In the genomic region with DNA sequence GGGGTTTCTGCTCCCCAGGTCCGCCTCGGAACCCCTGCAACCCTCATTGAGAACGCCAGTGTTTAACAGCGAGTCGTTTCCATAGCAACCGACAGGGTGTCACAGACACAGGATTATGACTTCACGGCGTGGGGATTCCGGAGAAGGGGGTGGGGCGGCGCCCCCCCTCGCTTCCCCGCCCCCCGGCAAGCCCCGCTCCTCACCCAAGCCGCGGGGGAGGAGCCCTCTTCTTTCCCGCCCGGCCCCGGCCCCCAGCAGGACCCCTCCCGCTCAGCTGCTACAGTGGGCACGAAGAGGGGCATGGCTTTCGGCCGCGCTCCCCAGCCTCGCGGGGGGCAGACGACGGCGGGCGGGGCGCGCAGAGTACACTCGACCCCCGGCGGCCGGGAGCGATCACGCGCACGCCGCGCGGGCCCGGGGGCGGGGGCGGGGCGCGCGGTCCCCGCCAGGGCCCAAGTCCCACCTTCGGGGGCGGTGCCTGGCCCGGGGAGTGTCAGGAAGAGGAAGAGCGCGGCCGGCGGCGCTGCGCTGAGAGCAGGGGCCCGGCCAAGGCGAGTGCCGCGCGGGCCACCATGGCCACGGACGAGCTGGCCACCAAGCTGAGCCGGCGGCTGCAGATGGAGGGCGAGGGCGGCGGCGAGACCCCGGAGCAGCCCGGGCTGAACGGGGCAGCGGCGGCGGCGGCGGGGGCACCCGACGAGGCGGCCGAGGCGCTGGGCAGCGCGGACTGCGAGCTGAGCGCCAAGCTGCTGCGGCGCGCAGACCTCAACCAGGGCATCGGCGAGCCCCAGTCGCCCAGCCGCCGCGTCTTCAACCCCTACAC, we compare ENCODE assay signal across 1 cellular context.
TF ChIP-seq lines count a peak whose summit lies in the region.

A gene with protein sequence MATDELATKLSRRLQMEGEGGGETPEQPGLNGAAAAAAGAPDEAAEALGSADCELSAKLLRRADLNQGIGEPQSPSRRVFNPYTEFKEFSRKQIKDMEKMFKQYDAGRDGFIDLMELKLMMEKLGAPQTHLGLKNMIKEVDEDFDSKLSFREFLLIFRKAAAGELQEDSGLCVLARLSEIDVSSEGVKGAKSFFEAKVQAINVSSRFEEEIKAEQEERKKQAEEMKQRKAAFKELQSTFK (plus strand): TSS at position 489 of the 823 bp plus-strand sequence. CDS start 84 bp downstream, at position 573.

TF ChIP-seq in HepG2, 621 proteins besides CTCF, POLR2A, EP300 and RAD21 (continued from another document and continues in another):
- TF ChIP-seq, protein P1, sequence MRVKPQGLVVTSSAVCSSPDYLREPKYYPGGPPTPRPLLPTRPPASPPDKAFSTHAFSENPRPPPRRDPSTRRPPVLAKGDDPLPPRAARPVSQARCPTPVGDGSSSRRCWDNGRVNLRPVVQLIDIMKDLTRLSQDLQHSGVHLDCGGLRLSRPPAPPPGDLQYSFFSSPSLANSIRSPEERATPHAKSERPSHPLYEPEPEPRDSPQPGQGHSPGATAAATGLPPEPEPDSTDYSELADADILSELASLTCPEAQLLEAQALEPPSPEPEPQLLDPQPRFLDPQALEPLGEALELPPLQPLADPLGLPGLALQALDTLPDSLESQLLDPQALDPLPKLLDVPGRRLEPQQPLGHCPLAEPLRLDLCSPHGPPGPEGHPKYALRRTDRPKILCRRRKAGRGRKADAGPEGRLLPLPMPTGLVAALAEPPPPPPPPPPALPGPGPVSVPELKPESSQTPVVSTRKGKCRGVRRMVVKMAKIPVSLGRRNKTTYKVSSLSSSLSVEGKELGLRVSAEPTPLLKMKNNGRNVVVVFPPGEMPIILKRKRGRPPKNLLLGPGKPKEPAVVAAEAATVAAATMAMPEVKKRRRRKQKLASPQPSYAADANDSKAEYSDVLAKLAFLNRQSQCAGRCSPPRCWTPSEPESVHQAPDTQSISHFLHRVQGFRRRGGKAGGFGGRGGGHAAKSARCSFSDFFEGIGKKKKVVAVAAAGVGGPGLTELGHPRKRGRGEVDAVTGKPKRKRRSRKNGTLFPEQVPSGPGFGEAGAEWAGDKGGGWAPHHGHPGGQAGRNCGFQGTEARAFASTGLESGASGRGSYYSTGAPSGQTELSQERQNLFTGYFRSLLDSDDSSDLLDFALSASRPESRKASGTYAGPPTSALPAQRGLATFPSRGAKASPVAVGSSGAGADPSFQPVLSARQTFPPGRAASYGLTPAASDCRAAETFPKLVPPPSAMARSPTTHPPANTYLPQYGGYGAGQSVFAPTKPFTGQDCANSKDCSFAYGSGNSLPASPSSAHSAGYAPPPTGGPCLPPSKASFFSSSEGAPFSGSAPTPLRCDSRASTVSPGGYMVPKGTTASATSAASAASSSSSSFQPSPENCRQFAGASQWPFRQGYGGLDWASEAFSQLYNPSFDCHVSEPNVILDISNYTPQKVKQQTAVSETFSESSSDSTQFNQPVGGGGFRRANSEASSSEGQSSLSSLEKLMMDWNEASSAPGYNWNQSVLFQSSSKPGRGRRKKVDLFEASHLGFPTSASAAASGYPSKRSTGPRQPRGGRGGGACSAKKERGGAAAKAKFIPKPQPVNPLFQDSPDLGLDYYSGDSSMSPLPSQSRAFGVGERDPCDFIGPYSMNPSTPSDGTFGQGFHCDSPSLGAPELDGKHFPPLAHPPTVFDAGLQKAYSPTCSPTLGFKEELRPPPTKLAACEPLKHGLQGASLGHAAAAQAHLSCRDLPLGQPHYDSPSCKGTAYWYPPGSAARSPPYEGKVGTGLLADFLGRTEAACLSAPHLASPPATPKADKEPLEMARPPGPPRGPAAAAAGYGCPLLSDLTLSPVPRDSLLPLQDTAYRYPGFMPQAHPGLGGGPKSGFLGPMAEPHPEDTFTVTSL (CRISPR knock-in tag; IDR thresholded peaks at IDR 0.05; ENCODE audit: borderline replicate concordance) = no peak
- TF ChIP-seq SALL2 (CRISPR knock-in tag; IDR thresholded peaks at IDR 0.05) = peak; percentile 21; the same call in 1 of the 2 replicates
- no peak for TF ChIP-seq ZNF354B (CRISPR knock-in tag; IDR thresholded peaks at IDR 0.05)
- TF ChIP-seq ZNF563 (CRISPR knock-in tag; IDR thresholded peaks at IDR 0.05) = peak; percentile 51
- peak; percentile 37 for TF ChIP-seq SRSF1 (optimal IDR thresholded peaks at IDR 0.05; ENCODE audit: low read depth, low read length)
- TF ChIP-seq, protein P2, sequence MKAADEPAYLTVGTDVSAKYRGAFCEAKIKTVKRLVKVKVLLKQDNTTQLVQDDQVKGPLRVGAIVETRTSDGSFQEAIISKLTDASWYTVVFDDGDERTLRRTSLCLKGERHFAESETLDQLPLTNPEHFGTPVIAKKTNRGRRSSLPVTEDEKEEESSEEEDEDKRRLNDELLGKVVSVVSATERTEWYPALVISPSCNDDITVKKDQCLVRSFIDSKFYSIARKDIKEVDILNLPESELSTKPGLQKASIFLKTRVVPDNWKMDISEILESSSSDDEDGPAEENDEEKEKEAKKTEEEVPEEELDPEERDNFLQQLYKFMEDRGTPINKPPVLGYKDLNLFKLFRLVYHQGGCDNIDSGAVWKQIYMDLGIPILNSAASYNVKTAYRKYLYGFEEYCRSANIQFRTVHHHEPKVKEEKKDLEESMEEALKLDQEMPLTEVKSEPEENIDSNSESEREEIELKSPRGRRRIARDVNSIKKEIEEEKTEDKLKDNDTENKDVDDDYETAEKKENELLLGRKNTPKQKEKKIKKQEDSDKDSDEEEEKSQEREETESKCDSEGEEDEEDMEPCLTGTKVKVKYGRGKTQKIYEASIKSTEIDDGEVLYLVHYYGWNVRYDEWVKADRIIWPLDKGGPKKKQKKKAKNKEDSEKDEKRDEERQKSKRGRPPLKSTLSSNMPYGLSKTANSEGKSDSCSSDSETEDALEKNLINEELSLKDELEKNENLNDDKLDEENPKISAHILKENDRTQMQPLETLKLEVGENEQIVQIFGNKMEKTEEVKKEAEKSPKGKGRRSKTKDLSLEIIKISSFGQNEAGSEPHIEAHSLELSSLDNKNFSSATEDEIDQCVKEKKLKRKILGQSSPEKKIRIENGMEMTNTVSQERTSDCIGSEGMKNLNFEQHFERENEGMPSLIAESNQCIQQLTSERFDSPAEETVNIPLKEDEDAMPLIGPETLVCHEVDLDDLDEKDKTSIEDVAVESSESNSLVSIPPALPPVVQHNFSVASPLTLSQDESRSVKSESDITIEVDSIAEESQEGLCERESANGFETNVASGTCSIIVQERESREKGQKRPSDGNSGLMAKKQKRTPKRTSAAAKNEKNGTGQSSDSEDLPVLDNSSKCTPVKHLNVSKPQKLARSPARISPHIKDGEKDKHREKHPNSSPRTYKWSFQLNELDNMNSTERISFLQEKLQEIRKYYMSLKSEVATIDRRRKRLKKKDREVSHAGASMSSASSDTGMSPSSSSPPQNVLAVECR (CRISPR knock-in tag; IDR thresholded peaks at IDR 0.05; ENCODE audit: borderline replicate concordance) = peak; percentile 40; the same call in 1 of the 2 replicates
- peak; percentile 43; the same call in 1 of the 2 replicates for TF ChIP-seq ZNF12 (CRISPR knock-in tag; IDR thresholded peaks at IDR 0.05)
- no peak for TF ChIP-seq ZNF543 (CRISPR knock-in tag; IDR thresholded peaks at IDR 0.05)
- peak; percentile 69 for TF ChIP-seq RNF2 (conservative IDR thresholded peaks at IDR 0.05; ENCODE audit: low read depth)
- no peak for TF ChIP-seq SNAI1 (CRISPR knock-in tag; IDR thresholded peaks at IDR 0.05; ENCODE audit: borderline replicate concordance)
- TF ChIP-seq THYN1 (CRISPR knock-in tag; IDR thresholded peaks at IDR 0.05; ENCODE audit: borderline replicate concordance, low read depth) = no peak
- TF ChIP-seq ELF3 (CRISPR knock-in tag; IDR thresholded peaks at IDR 0.05) = peak; percentile 38; the same call in 1 of the 2 replicates
- TF ChIP-seq ZNF501 (CRISPR knock-in tag; IDR thresholded peaks at IDR 0.05) = no peak
- peak; percentile 22; the same call in 1 of the 2 replicates for TF ChIP-seq ZNF772 (CRISPR knock-in tag; IDR thresholded peaks at IDR 0.05)
- TF ChIP-seq TAF1 (CRISPR knock-in tag; IDR thresholded peaks at IDR 0.05) = peak; percentile 28; the same call in 1 of the 2 replicates
- no peak for TF ChIP-seq FOXA3 (CRISPR knock-in tag; IDR thresholded peaks at IDR 0.05)
- no peak for TF ChIP-seq ZNF34 (CRISPR knock-in tag; IDR thresholded peaks at IDR 0.05; ENCODE audit: borderline replicate concordance)
- TF ChIP-seq, protein P3, sequence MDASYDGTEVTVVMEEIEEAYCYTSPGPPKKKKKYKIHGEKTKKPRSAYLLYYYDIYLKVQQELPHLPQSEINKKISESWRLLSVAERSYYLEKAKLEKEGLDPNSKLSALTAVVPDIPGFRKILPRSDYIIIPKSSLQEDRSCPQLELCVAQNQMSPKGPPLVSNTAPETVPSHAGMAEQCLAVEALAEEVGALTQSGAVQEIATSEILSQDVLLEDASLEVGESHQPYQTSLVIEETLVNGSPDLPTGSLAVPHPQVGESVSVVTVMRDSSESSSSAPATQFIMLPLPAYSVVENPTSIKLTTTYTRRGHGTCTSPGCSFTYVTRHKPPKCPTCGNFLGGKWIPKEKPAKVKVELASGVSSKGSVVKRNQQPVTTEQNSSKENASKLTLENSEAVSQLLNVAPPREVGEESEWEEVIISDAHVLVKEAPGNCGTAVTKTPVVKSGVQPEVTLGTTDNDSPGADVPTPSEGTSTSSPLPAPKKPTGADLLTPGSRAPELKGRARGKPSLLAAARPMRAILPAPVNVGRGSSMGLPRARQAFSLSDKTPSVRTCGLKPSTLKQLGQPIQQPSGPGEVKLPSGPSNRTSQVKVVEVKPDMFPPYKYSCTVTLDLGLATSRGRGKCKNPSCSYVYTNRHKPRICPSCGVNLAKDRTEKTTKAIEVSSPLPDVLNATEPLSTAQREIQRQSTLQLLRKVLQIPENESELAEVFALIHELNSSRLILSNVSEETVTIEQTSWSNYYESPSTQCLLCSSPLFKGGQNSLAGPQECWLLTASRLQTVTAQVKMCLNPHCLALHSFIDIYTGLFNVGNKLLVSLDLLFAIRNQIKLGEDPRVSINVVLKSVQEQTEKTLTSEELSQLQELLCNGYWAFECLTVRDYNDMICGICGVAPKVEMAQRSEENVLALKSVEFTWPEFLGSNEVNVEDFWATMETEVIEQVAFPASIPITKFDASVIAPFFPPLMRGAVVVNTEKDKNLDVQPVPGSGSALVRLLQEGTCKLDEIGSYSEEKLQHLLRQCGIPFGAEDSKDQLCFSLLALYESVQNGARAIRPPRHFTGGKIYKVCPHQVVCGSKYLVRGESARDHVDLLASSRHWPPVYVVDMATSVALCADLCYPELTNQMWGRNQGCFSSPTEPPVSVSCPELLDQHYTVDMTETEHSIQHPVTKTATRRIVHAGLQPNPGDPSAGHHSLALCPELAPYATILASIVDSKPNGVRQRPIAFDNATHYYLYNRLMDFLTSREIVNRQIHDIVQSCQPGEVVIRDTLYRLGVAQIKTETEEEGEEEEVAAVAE (CRISPR knock-in tag; IDR thresholded peaks at IDR 0.05; ENCODE audit: borderline replicate concordance) = no peak
- TF ChIP-seq PHB2 (IDR thresholded peaks at IDR 0.05; ENCODE audit: partially characterized antibody) = no peak
- TF ChIP-seq ZNF160 (CRISPR knock-in tag; IDR thresholded peaks at IDR 0.05) = no peak
- no peak for TF ChIP-seq KLF16 (CRISPR knock-in tag; IDR thresholded peaks at IDR 0.05)
- TF ChIP-seq, protein P4, sequence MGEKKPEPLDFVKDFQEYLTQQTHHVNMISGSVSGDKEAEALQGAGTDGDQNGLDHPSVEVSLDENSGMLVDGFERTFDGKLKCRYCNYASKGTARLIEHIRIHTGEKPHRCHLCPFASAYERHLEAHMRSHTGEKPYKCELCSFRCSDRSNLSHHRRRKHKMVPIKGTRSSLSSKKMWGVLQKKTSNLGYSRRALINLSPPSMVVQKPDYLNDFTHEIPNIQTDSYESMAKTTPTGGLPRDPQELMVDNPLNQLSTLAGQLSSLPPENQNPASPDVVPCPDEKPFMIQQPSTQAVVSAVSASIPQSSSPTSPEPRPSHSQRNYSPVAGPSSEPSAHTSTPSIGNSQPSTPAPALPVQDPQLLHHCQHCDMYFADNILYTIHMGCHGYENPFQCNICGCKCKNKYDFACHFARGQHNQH (CRISPR knock-in tag; IDR thresholded peaks at IDR 0.05) = no peak
- no peak for TF ChIP-seq ZNF431 (CRISPR knock-in tag; IDR thresholded peaks at IDR 0.05; ENCODE audit: borderline replicate concordance, low read depth)
- no peak for TF ChIP-seq ZBTB8A (CRISPR knock-in tag; IDR thresholded peaks at IDR 0.05; ENCODE audit: borderline replicate concordance, low read depth)
- TF ChIP-seq ZNF326 (CRISPR knock-in tag; IDR thresholded peaks at IDR 0.05; ENCODE audit: borderline replicate concordance) = no peak
- TF ChIP-seq ZBTB38 (CRISPR knock-in tag; IDR thresholded peaks at IDR 0.05) = no peak
- TF ChIP-seq NRL (CRISPR knock-in tag; IDR thresholded peaks at IDR 0.05; ENCODE audit: borderline replicate concordance) = no peak
- TF ChIP-seq EED (CRISPR knock-in tag; IDR thresholded peaks at IDR 0.05) = no peak
- TF ChIP-seq, protein P5, sequence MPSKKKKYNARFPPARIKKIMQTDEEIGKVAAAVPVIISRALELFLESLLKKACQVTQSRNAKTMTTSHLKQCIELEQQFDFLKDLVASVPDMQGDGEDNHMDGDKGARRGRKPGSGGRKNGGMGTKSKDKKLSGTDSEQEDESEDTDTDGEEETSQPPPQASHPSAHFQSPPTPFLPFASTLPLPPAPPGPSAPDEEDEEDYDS (CRISPR knock-in tag; IDR thresholded peaks at IDR 0.05) = no peak
- TF ChIP-seq TMF1 (CRISPR knock-in tag; IDR thresholded peaks at IDR 0.05; ENCODE audit: low read depth) = no peak; the same call in 1 of the 2 replicates
- no peak for TF ChIP-seq KDM4B (CRISPR knock-in tag; IDR thresholded peaks at IDR 0.05)
- no peak for TF ChIP-seq SOX6 (IDR thresholded peaks at IDR 0.05)
- TF ChIP-seq SOX6 (CRISPR knock-in tag; IDR thresholded peaks at IDR 0.05) = no peak
- TF ChIP-seq MTF2 (CRISPR knock-in tag; IDR thresholded peaks at IDR 0.05; ENCODE audit: borderline replicate concordance) = no peak
- TF ChIP-seq KLF11 (CRISPR knock-in tag; IDR thresholded peaks at IDR 0.05) = no peak
- TF ChIP-seq TBL1XR1 (IDR thresholded peaks at IDR 0.05; ENCODE audit: borderline replicate concordance, low read length, partially characterized antibody) = no peak
- no peak for TF ChIP-seq GTF2F1 (IDR thresholded peaks at IDR 0.05; ENCODE audit: low read length)
- TF ChIP-seq SP4 (CRISPR knock-in tag; IDR thresholded peaks at IDR 0.05) = peak; percentile 81
- peak; percentile 78; the same call in 1 of the 2 replicates for TF ChIP-seq ARNT2 (CRISPR knock-in tag; IDR thresholded peaks at IDR 0.05; ENCODE audit: low read depth)
- TF ChIP-seq, protein P6, sequence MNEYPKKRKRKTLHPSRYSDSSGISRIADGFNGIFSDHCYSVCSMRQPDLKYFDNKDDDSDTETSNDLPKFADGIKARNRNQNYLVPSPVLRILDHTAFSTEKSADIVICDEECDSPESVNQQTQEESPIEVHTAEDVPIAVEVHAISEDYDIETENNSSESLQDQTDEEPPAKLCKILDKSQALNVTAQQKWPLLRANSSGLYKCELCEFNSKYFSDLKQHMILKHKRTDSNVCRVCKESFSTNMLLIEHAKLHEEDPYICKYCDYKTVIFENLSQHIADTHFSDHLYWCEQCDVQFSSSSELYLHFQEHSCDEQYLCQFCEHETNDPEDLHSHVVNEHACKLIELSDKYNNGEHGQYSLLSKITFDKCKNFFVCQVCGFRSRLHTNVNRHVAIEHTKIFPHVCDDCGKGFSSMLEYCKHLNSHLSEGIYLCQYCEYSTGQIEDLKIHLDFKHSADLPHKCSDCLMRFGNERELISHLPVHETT (CRISPR knock-in tag; conservative IDR thresholded peaks at IDR 0.05) = no peak
- no peak for TF ChIP-seq SP5 (CRISPR knock-in tag; IDR thresholded peaks at IDR 0.05; ENCODE audit: borderline replicate concordance, low read depth)
- no peak for TF ChIP-seq SPEN (CRISPR knock-in tag; IDR thresholded peaks at IDR 0.05; ENCODE audit: low read depth)
- TF ChIP-seq CREM (IDR thresholded peaks at IDR 0.05) = no peak
- no peak for TF ChIP-seq CREM (CRISPR knock-in tag; IDR thresholded peaks at IDR 0.05)
- no peak for TF ChIP-seq SRF (IDR thresholded peaks at IDR 0.05; ENCODE audit: low read depth, low read length)
- no peak for TF ChIP-seq NFYC (CRISPR knock-in tag; IDR thresholded peaks at IDR 0.05)
- TF ChIP-seq ISX (CRISPR knock-in tag; conservative IDR thresholded peaks at IDR 0.05) = no peak
- TF ChIP-seq RFX3 (CRISPR knock-in tag; IDR thresholded peaks at IDR 0.05) = peak; percentile 72
- no peak for TF ChIP-seq ZKSCAN5 (CRISPR knock-in tag; IDR thresholded peaks at IDR 0.05)
